In genomic region chr10:7417103-7417623, GRCh38 we compare ENCODE assay signal across 9 cellular contexts.
DNase-seq lines count a peak whose midpoint lies in the region; ATAC-seq, FAIRE-seq and TF ChIP-seq lines count a peak whose summit lies in the region.
"Had no signal": no experiment of that assay in that cellular context is flagged by ENCODE, and none has a peak within 500 bp of the region (broad histone marks: within the 10 kb centered on the region; RNA-seq: fewer than 3 reads in every experiment).

No MANE protein-coding gene starts in this region.

- no peak overlapping the region for H2AFZ ChIP-seq in Loucy (ENCODE audit: low read length)

- no peaks in the 10 kb centered on the region for H3F3A ChIP-seq in Loucy (ENCODE audit: low read depth)

- no peaks in the 10 kb centered on the region for H3K79me2 ChIP-seq in Loucy (ENCODE audit: insufficient read depth, low read length)

- DNase-seq in dedifferentiated amniotic fluid mesenchymal stem cell (ENCODE audit: extremely low spot score) (peak; percentile 51), non-pigmented ciliary epithelial cell (ENCODE audit: low read depth) (peak; percentile 26), T1000 (lab: John Stamatoyannopoulos, UW) (no peak), NCI-H128 (lab: John Stamatoyannopoulos, UW; ENCODE audit: unreplicated experiment) (no peak), islet precursor cell (no peak)

- TF ChIP-seq CTCF in Loucy (conservative IDR thresholded peaks at IDR 0.05; ENCODE audit: low read length) = peak; percentile 76

- no peaks in the 10 kb centered on the region for H3K36me3 ChIP-seq in Loucy (ENCODE audit: insufficient read depth, low read length)
- H3K36me3 ChIP-seq: SJCRH30 had no signal

- ATAC-seq in HG03521 (IDR thresholded peaks at IDR 0.05; ENCODE audit: unreplicated experiment) = no peak

- H4K20me1 ChIP-seq in Loucy (ENCODE audit: insufficient read depth, low read length, poor library complexity, severe bottlenecking) = no peaks in the 10 kb centered on the region

- no peak overlapping the region for H3K9ac ChIP-seq in Loucy (ENCODE audit: low read depth, low read length, poor library complexity, severe bottlenecking)

- H3K4me2 ChIP-seq in Loucy (ENCODE audit: low read depth, low read length, poor library complexity, severe bottlenecking) = no peak overlapping the region

- no peak overlapping the region for H3K4me3 ChIP-seq in Loucy (ENCODE audit: low read length, poor library complexity, severe bottlenecking)
- H3K4me3 ChIP-seq: SJCRH30 had no signal

- no peaks in the 10 kb centered on the region for H3K9me2 ChIP-seq in Loucy (replicated peaks; ENCODE audit: low read depth, low read length)

- peak; percentile 73 for FAIRE-seq in G401.6 (lab: Jason Lieb, UNC)

- H3K4me1 ChIP-seq in Loucy (ENCODE audit: insufficient read depth, low read length, poor library complexity, severe bottlenecking) = no peaks in the 10 kb centered on the region
- H3K4me1 ChIP-seq: SJCRH30 had no signal

- H3K27me3 ChIP-seq in Loucy (ENCODE audit: insufficient read depth, low read length, poor library complexity, severe bottlenecking) = no peaks in the 10 kb centered on the region
- H3K27me3 ChIP-seq: SJCRH30 had no signal

- H3K9me3 ChIP-seq in Loucy (ENCODE audit: insufficient read depth, low read depth, low read length) = no peaks in the 10 kb centered on the region
- H3K9me3 ChIP-seq: SJCRH30 had no signal

Comparison
In these comparisons a context has a peak if more than half of its experiments do, and no peak if none do; other contexts are left out.
1. DNase-seq: peak in dedifferentiated amniotic fluid mesenchymal stem cell (single experiment) and non-pigmented ciliary epithelial cell (single experiment); none in T1000 (single experiment), NCI-H128 (single experiment) and islet precursor cell (single experiment).